Comparison of ENCODE assay signal across 19 cellular contexts in genomic region chr3:192794216-192794615, GRCh38.
A peak's percentile ranks its signal among the peaks of the same experiment; 100 is the strongest.
DNase-seq lines count a peak whose midpoint lies in the region; ATAC-seq lines count a peak whose summit lies in the region.
"Had no signal": no experiment of that assay in that cellular context is flagged by ENCODE, and none has a peak within 500 bp of the region (broad histone marks: within the 10 kb centered on the region; RNA-seq: fewer than 3 reads in every experiment).

No MANE protein-coding gene starts in this region.

- no peaks in the 10 kb centered on the region for H3K4me1 ChIP-seq in mesendoderm (ENCODE audit: control insufficient read depth, low read depth, low read length)
- H3K4me1 ChIP-seq in right cardiac atrium (ENCODE audit: control insufficient read depth, insufficient read depth, low read length) = no peaks in the 10 kb centered on the region
- H3K4me1 ChIP-seq: BLaER1, Caco-2 had no signal

- intact Hi-C loops in right cardiac atrium (cut with DNase I) (no loop called here), left ventricle myocardium superior (cut with micrococcal nuclease) (no loop called here)

- H3K9me3 ChIP-seq in right cardiac atrium (ENCODE audit: control insufficient read depth, low read length) = no peaks in the 10 kb centered on the region
- H3K9me3 ChIP-seq: Caco-2 had no signal

- no peak for ATAC-seq in right cardiac atrium
- no peak for ATAC-seq in left ventricle myocardium superior
- ATAC-seq: CD8-positive, alpha-beta T cell; GM12878; HCT116 had no signal

- H3K4ac ChIP-seq in mesendoderm (ENCODE audit: low read depth, low read length) = no peak overlapping the region

- H4K5ac ChIP-seq in mesendoderm (ENCODE audit: low read length) = no peak overlapping the region

- H3K36me3 ChIP-seq in mesendoderm (ENCODE audit: control insufficient read depth, insufficient read depth, low read length) = no peaks in the 10 kb centered on the region
- H3K36me3 ChIP-seq: BLaER1 had no signal

- no peaks in the 10 kb centered on the region for H3K79me2 ChIP-seq in mesendoderm (ENCODE audit: control insufficient read depth, insufficient read depth, low read length)

- WGBS in mesendoderm (ENCODE audit: extremely low coverage, insufficient coverage, low lambda C conversion rate) = no CpG with 5 or more reads among the region's 3 CpGs
- WGBS in right cardiac atrium = 93% methylated on average over 3 of the region's 3 CpGs

- no peak overlapping the region for H2BK5ac ChIP-seq in mesendoderm (ENCODE audit: low read length)

- H3K9ac ChIP-seq in mesendoderm (ENCODE audit: low read length) = no peak overlapping the region
- H3K9ac ChIP-seq: BLaER1, GM23248 had no signal

- H3K79me1 ChIP-seq in mesendoderm (ENCODE audit: low read length) = peaks cover 2% of the 10 kb centered on the region

- DNase-seq in M059J (ENCODE audit: low read depth) (peak; percentile 60), astrocyte of the hippocampus (ENCODE audit: low read depth, low spot score) (peak; percentile 17), mesendoderm (peak; percentile 12), right cardiac atrium (no peak), left ventricle myocardium superior (no peak), T1000 (lab: John Stamatoyannopoulos, UW) (no peak), NCI-H146 treated with DMSO at 0.1 percent for 48 hours (lab: John Stamatoyannopoulos, UW; ENCODE audit: unreplicated experiment) (no peak)
- DNase-seq: Caco-2; CD4-positive, CD25-positive, alpha-beta regulatory T cell; CD8-positive, alpha-beta T cell; DMS153; DND-41; GDM1; GM23248; H7 had no signal

- H3K27ac ChIP-seq in mesendoderm (ENCODE audit: low read depth, low read length) = no peak overlapping the region
- H3K27ac ChIP-seq in right cardiac atrium (ENCODE audit: low read length) = no peak overlapping the region
- H3K27ac ChIP-seq: BLaER1, C4-2B, GM23248 had no signal

- no peak overlapping the region for H2BK120ac ChIP-seq in mesendoderm (ENCODE audit: low read depth, low read length)

- peak overlapping the region; percentile 44 for H4K8ac ChIP-seq in mesendoderm (ENCODE audit: low read depth, low read length)

- H3K4me2 ChIP-seq in mesendoderm (ENCODE audit: low read length) = no peak overlapping the region
- H3K4me2 ChIP-seq: BLaER1 had no signal

- H3K18ac ChIP-seq in mesendoderm (ENCODE audit: low read length) = no peak overlapping the region

- no peak overlapping the region for H2BK15ac ChIP-seq in mesendoderm (replicated peaks; ENCODE audit: low read depth)

- H3K23ac ChIP-seq in mesendoderm (ENCODE audit: low read length) = no peak overlapping the region

- H3K27me3 ChIP-seq in mesendoderm (ENCODE audit: insufficient read depth, low read length, poor library complexity) (no peaks in the 10 kb centered on the region), right cardiac atrium (ENCODE audit: control insufficient read depth, insufficient read depth) (no peaks in the 10 kb centered on the region)
- H3K27me3 ChIP-seq: BLaER1 had no signal

- no peak overlapping the region for H3K4me3 ChIP-seq in mesendoderm (ENCODE audit: low read length)
- H3K4me3 ChIP-seq in right cardiac atrium (ENCODE audit: low read length) = no peak overlapping the region
- H3K4me3 ChIP-seq: BLaER1, GM12878, GM23248 had no signal

- no peak overlapping the region for H2AK5ac ChIP-seq in mesendoderm (ENCODE audit: low read length)

- H3K56ac ChIP-seq in mesendoderm (ENCODE audit: low read length) = no peak overlapping the region

Comparison
In these comparisons a context has a peak if more than half of its experiments do, and no peak if none do; other contexts are left out.
1. DNase-seq: peak in M059J (single experiment), astrocyte of the hippocampus (single experiment) and mesendoderm (single experiment); none in right cardiac atrium (0 of 3), left ventricle myocardium superior (single experiment), T1000 (single experiment) and NCI-H146 treated with DMSO at 0.1 percent for 48 hours (single experiment).